8 cellular contexts compared by ENCODE assay signal in the genomic region with DNA sequence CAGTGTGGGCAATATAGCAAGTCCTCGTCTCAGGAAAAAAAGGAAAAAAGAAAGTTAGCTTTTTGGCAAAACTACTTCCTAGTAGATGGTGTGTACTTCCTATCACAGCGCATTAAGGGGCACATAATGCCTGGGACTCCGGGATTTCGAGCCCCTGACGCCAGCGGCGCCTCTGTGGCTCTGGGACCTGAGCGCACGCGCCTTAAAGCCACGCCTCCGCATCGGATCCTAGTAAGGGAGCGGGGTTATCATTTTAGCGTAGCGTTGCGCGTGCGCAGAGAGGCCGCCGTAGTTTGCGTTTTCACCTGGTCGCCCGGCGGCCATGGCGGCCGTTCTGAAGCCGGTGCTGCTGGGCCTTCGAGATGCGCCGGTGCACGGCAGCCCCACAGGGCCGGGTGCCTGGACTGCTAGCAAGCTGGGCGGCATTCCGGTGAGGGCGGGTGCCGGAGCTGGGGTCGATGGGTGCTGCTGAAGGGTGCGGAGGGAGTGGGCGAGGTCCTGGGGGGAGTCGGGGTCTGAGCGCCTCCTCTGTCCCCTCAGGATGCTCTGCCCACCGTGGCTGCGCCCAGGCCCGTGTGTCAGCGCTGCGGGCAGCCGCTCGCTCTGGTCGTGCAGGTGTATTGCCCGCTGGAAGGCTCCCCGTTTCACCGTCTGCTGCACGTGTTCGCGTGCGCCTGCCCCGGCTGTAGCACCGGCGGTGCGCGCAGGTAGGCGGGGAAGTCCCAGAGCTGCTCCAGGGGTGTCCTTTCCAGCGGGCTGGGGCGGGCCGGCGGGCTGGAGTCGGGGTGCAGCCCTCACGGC. TPM values are rescaled to one million over a fixed set of nuclear protein-coding genes. Genes with fewer than 3 reads are reported as not detected.
DNase-seq lines count a peak whose midpoint lies in the region; ATAC-seq and TF ChIP-seq lines count a peak whose summit lies in the region.

A gene with protein sequence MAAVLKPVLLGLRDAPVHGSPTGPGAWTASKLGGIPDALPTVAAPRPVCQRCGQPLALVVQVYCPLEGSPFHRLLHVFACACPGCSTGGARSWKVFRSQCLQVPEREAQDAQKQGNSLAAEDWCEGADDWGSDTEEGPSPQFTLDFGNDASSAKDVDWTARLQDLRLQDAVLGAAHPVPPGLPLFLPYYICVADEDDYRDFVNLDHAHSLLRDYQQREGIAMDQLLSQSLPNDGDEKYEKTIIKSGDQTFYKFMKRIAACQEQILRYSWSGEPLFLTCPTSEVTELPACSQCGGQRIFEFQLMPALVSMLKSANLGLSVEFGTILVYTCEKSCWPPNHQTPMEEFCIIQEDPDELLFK (plus strand): TSS at position 291 of the 801 bp plus-strand sequence. CDS start 32 bp downstream, at position 323.

- H3K9me3 ChIP-seq in esophagus (ENCODE audit: control insufficient read depth in 2 of 2, insufficient read depth in 1 of 2, low read depth in 1 of 2, low read length in 1 of 2) (no peaks in the 10 kb centered on the region), muscle layer of colon (ENCODE audit: low read length) (no peaks in the 10 kb centered on the region)

- no peaks in the 10 kb centered on the region for H3K27me3 ChIP-seq in esophagus (ENCODE audit: control insufficient read depth in 1 of 2, insufficient read depth in 2 of 2, low read length in 2 of 2)
- no peaks in the 10 kb centered on the region for H3K27me3 ChIP-seq in muscle layer of colon (ENCODE audit: control insufficient read depth in 1 of 2, insufficient read depth in 2 of 2, low read length in 2 of 2)

- H3K27ac ChIP-seq in esophagus (ENCODE audit: low read depth in 2 of 2, low read length in 1 of 2) (peak within 1 kb of the TSS; percentile 58), muscle layer of colon (ENCODE audit: low read depth, low read length) (peak within 1 kb of the TSS; percentile 47)

- no peak for TF ChIP-seq EP300 in Ishikawa (IDR thresholded peaks at IDR 0.05; ENCODE audit: borderline replicate concordance)

- peak; percentile 73 for DNase-seq in DMS 273 treated with DMSO at 0.1 percent for 48 hours (lab: John Stamatoyannopoulos, UW)
- peak; percentile 98 for DNase-seq in OCI-M2 (lab: John Stamatoyannopoulos, UW; ENCODE audit: unreplicated experiment)
- peak; percentile 91 for DNase-seq in activated T-cell treated with anti-CD3 and anti-CD28 coated beads for 4 hours
- DNase-seq in stimulated activated CD8-positive, alpha-beta memory T cell treated with anti-CD3 and anti-CD28 coated beads, Interleukin-7, amount 100 ng/mL, for 1 hour (ENCODE audit: low read depth in 2 of 2) = peak; percentile 81 to 90

- H3K4me1 ChIP-seq in esophagus (ENCODE audit: control insufficient read depth in 2 of 2, insufficient read depth in 2 of 2, low read length in 1 of 2) (no peaks in the 10 kb centered on the region), muscle layer of colon (ENCODE audit: insufficient read depth, low read length) (no peaks in the 10 kb centered on the region)

- H3K36me3 ChIP-seq in esophagus (ENCODE audit: control insufficient read depth in 2 of 2, insufficient read depth in 2 of 2, low read length in 1 of 2) (peaks cover 0 to 13% of the 10 kb centered on the region in 2 donors), muscle layer of colon (ENCODE audit: insufficient read depth, low read length) (peaks cover 17% of the 10 kb centered on the region)

- WGBS in esophagus, 2 donors = 0 to 1% methylated on average over 68 to 69 of the region's 69 CpGs

- H3K9ac ChIP-seq in muscle layer of colon (ENCODE audit: low read length) = no peak within 1 kb of the TSS

- H3K4me3 ChIP-seq in esophagus (ENCODE audit: low read depth in 1 of 2, low read length in 2 of 2) (peak within 1 kb of the TSS; percentile 84 to 96), muscle layer of colon (ENCODE audit: low read depth in 1 of 2, low read length in 2 of 2) (peak within 1 kb of the TSS; percentile 81 to 86)

- peak; percentile 72 for ATAC-seq in GM21576 (IDR thresholded peaks at IDR 0.05; ENCODE audit: unreplicated experiment)

- TF ChIP-seq RAD21 in Ishikawa (IDR thresholded peaks at IDR 0.05; ENCODE audit: low read depth) = no peak

TF ChIP-seq in Ishikawa, 13 proteins besides CTCF, POLR2A, EP300 and RAD21:
- TF ChIP-seq EGR1 (IDR thresholded peaks at IDR 0.05) (peak; percentile 51; the same call in 1 of the 2 replicates), TCF12 (IDR thresholded peaks at IDR 0.05; ENCODE audit: low read depth) (0 out of 2 replicates have a peak, but pooled peaks have one; percentile 6), CEBPB (IDR thresholded peaks at IDR 0.05) (no peak), ZBTB7A (IDR thresholded peaks at IDR 0.05; ENCODE audit: low read depth) (no peak), FOXM1 (IDR thresholded peaks at IDR 0.05; ENCODE audit: borderline replicate concordance, low read depth) (no peak), TAF1 (IDR thresholded peaks at IDR 0.05; ENCODE audit: low read depth) (peak; percentile 66), TEAD4 (IDR thresholded peaks at IDR 0.05) (no peak), NFIC (IDR thresholded peaks at IDR 0.05) (no peak), CREB1 (IDR thresholded peaks at IDR 0.05; ENCODE audit: low read depth) (no peak), YY1 (IDR thresholded peaks at IDR 0.05; ENCODE audit: low read depth) (peak; percentile 93)
- TF ChIP-seq, protein P1, sequence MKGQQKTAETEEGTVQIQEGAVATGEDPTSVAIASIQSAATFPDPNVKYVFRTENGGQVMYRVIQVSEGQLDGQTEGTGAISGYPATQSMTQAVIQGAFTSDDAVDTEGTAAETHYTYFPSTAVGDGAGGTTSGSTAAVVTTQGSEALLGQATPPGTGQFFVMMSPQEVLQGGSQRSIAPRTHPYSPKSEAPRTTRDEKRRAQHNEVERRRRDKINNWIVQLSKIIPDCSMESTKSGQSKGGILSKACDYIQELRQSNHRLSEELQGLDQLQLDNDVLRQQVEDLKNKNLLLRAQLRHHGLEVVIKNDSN (IDR thresholded peaks at IDR 0.05) = peak; percentile 50; the same call in 1 of the 2 replicates
- TF ChIP-seq, protein P2, sequence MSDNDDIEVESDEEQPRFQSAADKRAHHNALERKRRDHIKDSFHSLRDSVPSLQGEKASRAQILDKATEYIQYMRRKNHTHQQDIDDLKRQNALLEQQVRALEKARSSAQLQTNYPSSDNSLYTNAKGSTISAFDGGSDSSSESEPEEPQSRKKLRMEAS (IDR thresholded peaks at IDR 0.05) = peak; percentile 91
- TF ChIP-seq, protein P3, sequence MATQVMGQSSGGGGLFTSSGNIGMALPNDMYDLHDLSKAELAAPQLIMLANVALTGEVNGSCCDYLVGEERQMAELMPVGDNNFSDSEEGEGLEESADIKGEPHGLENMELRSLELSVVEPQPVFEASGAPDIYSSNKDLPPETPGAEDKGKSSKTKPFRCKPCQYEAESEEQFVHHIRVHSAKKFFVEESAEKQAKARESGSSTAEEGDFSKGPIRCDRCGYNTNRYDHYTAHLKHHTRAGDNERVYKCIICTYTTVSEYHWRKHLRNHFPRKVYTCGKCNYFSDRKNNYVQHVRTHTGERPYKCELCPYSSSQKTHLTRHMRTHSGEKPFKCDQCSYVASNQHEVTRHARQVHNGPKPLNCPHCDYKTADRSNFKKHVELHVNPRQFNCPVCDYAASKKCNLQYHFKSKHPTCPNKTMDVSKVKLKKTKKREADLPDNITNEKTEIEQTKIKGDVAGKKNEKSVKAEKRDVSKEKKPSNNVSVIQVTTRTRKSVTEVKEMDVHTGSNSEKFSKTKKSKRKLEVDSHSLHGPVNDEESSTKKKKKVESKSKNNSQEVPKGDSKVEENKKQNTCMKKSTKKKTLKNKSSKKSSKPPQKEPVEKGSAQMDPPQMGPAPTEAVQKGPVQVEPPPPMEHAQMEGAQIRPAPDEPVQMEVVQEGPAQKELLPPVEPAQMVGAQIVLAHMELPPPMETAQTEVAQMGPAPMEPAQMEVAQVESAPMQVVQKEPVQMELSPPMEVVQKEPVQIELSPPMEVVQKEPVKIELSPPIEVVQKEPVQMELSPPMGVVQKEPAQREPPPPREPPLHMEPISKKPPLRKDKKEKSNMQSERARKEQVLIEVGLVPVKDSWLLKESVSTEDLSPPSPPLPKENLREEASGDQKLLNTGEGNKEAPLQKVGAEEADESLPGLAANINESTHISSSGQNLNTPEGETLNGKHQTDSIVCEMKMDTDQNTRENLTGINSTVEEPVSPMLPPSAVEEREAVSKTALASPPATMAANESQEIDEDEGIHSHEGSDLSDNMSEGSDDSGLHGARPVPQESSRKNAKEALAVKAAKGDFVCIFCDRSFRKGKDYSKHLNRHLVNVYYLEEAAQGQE (IDR thresholded peaks at IDR 0.05; ENCODE audit: low read depth) = no peak

RNA-seq across cellular contexts. Expression of the gene that starts here (rescaled TPM):
- 10 to 100 TPM in 1 of 2 donors, 1 to 10 TPM in 1; 6.9 to 10.9 TPM for polyA plus RNA-seq in esophagus

Comparison
In these comparisons a context has a peak if more than half of its experiments do, and no peak if none do; other contexts are left out.
1. Peak in every context shown above with its lines: DNase-seq, ATAC-seq, H3K4me3 ChIP-seq and H3K27ac ChIP-seq.